In genomic region chr2:108212671-108213070, GRCh38 we compare ENCODE assay signal across 23 cellular contexts. TPM values are rescaled to one million over a fixed set of nuclear protein-coding genes. Genes with fewer than 3 reads are reported as not detected.
DNase-seq lines count a peak whose midpoint lies in the region; ATAC-seq and TF ChIP-seq lines count a peak whose summit lies in the region.
"Had no signal": no experiment of that assay in that cellular context is flagged by ENCODE, and none has a peak within 500 bp of the region (broad histone marks: within the 10 kb centered on the region; RNA-seq: fewer than 3 reads in every experiment).

No MANE protein-coding gene starts in this region.

- intact Hi-C loops in mammary epithelial cell (cut with micrococcal nuclease) (no loop called here), breast epithelium (cut with DNase I; ENCODE audit: low total_unique reads) (no loop called here)

- no peaks in the 10 kb centered on the region for H3K27me3 ChIP-seq in mammary epithelial cell (ENCODE audit: insufficient read depth, low read length)
- no peaks in the 10 kb centered on the region for H3K27me3 ChIP-seq in breast epithelium
- no peaks in the 10 kb centered on the region for H3K27me3 ChIP-seq in foreskin keratinocyte
- H3K27me3 ChIP-seq: BE2C; BLaER1 treated with 17β-estradiol and CSF1 and Interleukin-3, amounts not matched to agents 10 nM and 100 nM had no signal

- no TSS peak for BruUV-seq in mammary epithelial cell (replicated peaks; lab: Mats Ljungman, UMichigan)

- H3K36me3 ChIP-seq in mammary epithelial cell (ENCODE audit: insufficient read depth, low read length) (no peaks in the 10 kb centered on the region), breast epithelium (no peaks in the 10 kb centered on the region)
- H3K36me3 ChIP-seq: BE2C; BLaER1 treated with 17β-estradiol and CSF1 and Interleukin-3, amounts not matched to agents 10 nM and 100 nM had no signal

- in situ Hi-C loops in mammary epithelial cell (cut with MboI; ENCODE audit: low sequenced_read_pairs in 2 of 2): no loop called here

- no peak for TF ChIP-seq POLR2A in breast epithelium (IDR thresholded peaks at IDR 0.05)

- H3K9me3 ChIP-seq in mammary epithelial cell (replicated peaks; ENCODE audit: insufficient read depth, low read length): no peaks in the 10 kb centered on the region
- peaks cover 10 to 30% of the 10 kb centered on the region in 2 donors for H3K9me3 ChIP-seq in breast epithelium
- H3K9me3 ChIP-seq: BE2C had no signal

- H3K4me2 ChIP-seq in mammary epithelial cell (ENCODE audit: insufficient read depth, low read depth, low read length): peak overlapping the region; percentile 24
- H3K4me2 ChIP-seq: BLaER1 treated with 17β-estradiol and CSF1 and Interleukin-3, amounts not matched to agents 10 nM and 100 nM; GM23338 had no signal

- CTCF ChIA-PET in mammary epithelial cell (lab: Charles Lee; ENCODE audit: low non-redundant PET): no interaction called here

- no peak for TF ChIP-seq CTCF in mammary epithelial cell (conservative IDR thresholded peaks at IDR 0.05 in 1 of 2, IDR thresholded peaks at IDR 0.05 in 1 of 2; ENCODE audit: extremely low read depth in 1 of 2, insufficient read depth in 1 of 2, low read depth in 1 of 2, low read length in 2 of 2)
- TF ChIP-seq CTCF in breast epithelium (IDR thresholded peaks at IDR 0.05): no peak
- no peak for TF ChIP-seq CTCF in foreskin keratinocyte (conservative IDR thresholded peaks at IDR 0.05)

- DNase-seq in mammary epithelial cell (peak; percentile 75), breast epithelium (ENCODE audit: low spot score in 2 of 2) (no peak), epithelial cell of prostate (ENCODE audit: low read depth, low spot score) (peak; percentile 68), foreskin keratinocyte (peak; percentile 64 to 86), Ammon's horn (ENCODE audit: low spot score) (no peak), SW 1271 (lab: John Stamatoyannopoulos, UW) (no peak), middle frontal gyrus (ENCODE audit: extremely low spot score, low spot score) (no peak)
- DNase-seq: BE2C; CD4-positive, alpha-beta T cell; CD8-positive, alpha-beta memory T cell; DMS 273 treated with DMSO at 0.1 percent for 48 hours; DMS79; EL; GDM1; H9 had no signal

- H3K4me1 ChIP-seq in mammary epithelial cell (ENCODE audit: insufficient read depth, low read length) (peaks cover 3% of the 10 kb centered on the region), breast epithelium (no peaks in the 10 kb centered on the region), foreskin keratinocyte (peaks cover 7% of the 10 kb centered on the region)
- H3K4me1 ChIP-seq: BE2C had no signal

- H3K4me3 ChIP-seq in mammary epithelial cell (replicated peaks in 1 of 3; ENCODE audit: insufficient read depth in 1 of 3, low read depth in 2 of 3, low read length in 3 of 3) (no peak overlapping the region), breast epithelium (no peak overlapping the region)
- H3K4me3 ChIP-seq: BLaER1 treated with 17β-estradiol and CSF1 and Interleukin-3, amounts not matched to agents 10 nM and 100 nM; GM12878; GM23338 had no signal

- ATAC-seq in foreskin keratinocyte: peak; percentile 60
- ATAC-seq: GM12878, GM23338, HCT116 had no signal

- H4K20me1 ChIP-seq in mammary epithelial cell (ENCODE audit: insufficient read depth, low read length): no peaks in the 10 kb centered on the region
- H4K20me1 ChIP-seq: BLaER1 treated with 17β-estradiol and CSF1 and Interleukin-3, amounts not matched to agents 10 nM and 100 nM had no signal

- no peak overlapping the region for H3K27ac ChIP-seq in mammary epithelial cell (ENCODE audit: insufficient read depth, low read depth, low read length)
- no peak overlapping the region for H3K27ac ChIP-seq in breast epithelium
- peak overlapping the region; percentile 41 for H3K27ac ChIP-seq in epithelial cell of prostate
- peak overlapping the region; percentile 19 for H3K27ac ChIP-seq in foreskin keratinocyte
- H3K27ac ChIP-seq: 22Rv1; BLaER1 treated with 17β-estradiol and CSF1 and Interleukin-3, amounts not matched to agents 10 nM and 100 nM had no signal

- H2AFZ ChIP-seq in mammary epithelial cell (ENCODE audit: low read depth, low read length): peak overlapping the region; percentile 34
- H2AFZ ChIP-seq: GM23338 had no signal

- 31% methylated on average over 3 of the region's 3 CpGs for WGBS in mammary epithelial cell (ENCODE audit: low coverage, missing lambda C conversion rate)

- no peak overlapping the region for H3K9ac ChIP-seq in mammary epithelial cell (ENCODE audit: insufficient read depth, low read length)
- H3K9ac ChIP-seq: BLaER1 treated with 17β-estradiol and CSF1 and Interleukin-3, amounts not matched to agents 10 nM and 100 nM had no signal

- no peaks in the 10 kb centered on the region for H3K79me2 ChIP-seq in mammary epithelial cell (ENCODE audit: insufficient read depth, low read length)

- dilution Hi-C loops in mammary epithelial cell (cut with HindIII; ENCODE audit: low sequenced_read_pairs): no loop called here

RNA-seq across cellular contexts. Expression of gene SULT1C3, which starts 27.1 kb away (rescaled TPM):
- total RNA-seq in mammary epithelial cell (not detected), breast epithelium (1 to 10 TPM in 1 of 3 donors, under 1 TPM in 1, not detected in 1; 0.66 to 2.0 TPM), foreskin keratinocyte (not detected in 2 replicates)
- polyA plus RNA-seq in mammary epithelial cell (not detected), foreskin keratinocyte (not detected in 2 replicates)
- not detected for polyA minus RNA-seq in mammary epithelial cell
- total RNA-seq: CD4-positive, alpha-beta T cell; CD8-positive, alpha-beta memory T cell; GM12878; GM23338; H4; H9 had no signal
- polyA plus RNA-seq: AG04450; CD14-positive monocyte; CD8-positive, alpha-beta memory T cell; GM12878; GM23338 had no signal

Comparison
In these comparisons a context has a peak if more than half of its experiments do, and no peak if none do; other contexts are left out.
1. DNase-seq: peak in mammary epithelial cell (single experiment), epithelial cell of prostate (single experiment) and foreskin keratinocyte (2 of 2); none in breast epithelium (0 of 2), Ammon's horn (single experiment), SW 1271 (0 of 2) and middle frontal gyrus (single experiment).
2. H3K27ac ChIP-seq: peak in epithelial cell of prostate (single experiment) and foreskin keratinocyte (single experiment); none in mammary epithelial cell (single experiment) and breast epithelium (0 of 2).